Comparison of ENCODE assay signal across 7 cellular contexts in genomic region chr6:36572353-36573311, GRCh38. TPM values are rescaled to one million over a fixed set of nuclear protein-coding genes. Genes with fewer than 3 reads are reported as not detected.
A peak's percentile ranks its signal among the peaks of the same experiment; 100 is the strongest.
DNase-seq lines count a peak whose midpoint lies in the region; ATAC-seq and TF ChIP-seq lines count a peak whose summit lies in the region.
"Not testable (repeated sequence)": the region's sequence is repeated elsewhere in the genome, so short reads cannot be mapped to it uniquely, and the experiment has no call there.

No MANE protein-coding gene starts in this region.

- H3K79me2 ChIP-seq in PC-9 (ENCODE audit: low read depth) = not testable (repeated sequence)

- not testable (repeated sequence) for H3K27me3 ChIP-seq in BJ (ENCODE audit: control insufficient read depth, insufficient read depth, low read length); PC-9 (ENCODE audit: insufficient read depth, low read depth)

- H3K4me3 Mint-ChIP-seq in chondrocyte (ENCODE audit: unreplicated experiment) = not testable (repeated sequence)

- peaks cover 26% of the 10 kb centered on the region for H3K4me1 ChIP-seq in PC-9 (replicated peaks; ENCODE audit: insufficient read depth)
- not testable (repeated sequence) for H3K4me1 ChIP-seq in mucosa of descending colon (ENCODE audit: low read depth)

- H3K9me2 ChIP-seq in PC-9 (ENCODE audit: insufficient read depth) = not testable (repeated sequence)

- H3K4me2 ChIP-seq in PC-9 = not testable (repeated sequence)

- ATAC-seq in mucosa of descending colon = peak; percentile 72

- not testable (repeated sequence) for H3K27me3 Mint-ChIP-seq in chondrocyte (ENCODE audit: low read depth)

- H3F3A ChIP-seq in PC-9 (ENCODE audit: insufficient read depth, low read depth) = peaks cover 14% of the 10 kb centered on the region

- DNase-seq in BJ (ENCODE audit: low read depth) (peak; percentile 60), HCEC 1CT (peak; percentile 68), PC-9 (peak; percentile 29 to 84), amniotic epithelial cell (ENCODE audit: low read depth) (peak; percentile 84), chondrocyte (ENCODE audit: low spot score) (peak; percentile 36), fibroblast of villous mesenchyme (ENCODE audit: low read depth) (peak; percentile 78)
- DNase-seq in mucosa of descending colon = not testable (repeated sequence)

- H3K27ac Mint-ChIP-seq in chondrocyte (ENCODE audit: unreplicated experiment) = not testable (repeated sequence)

- not testable (repeated sequence) for H3K36me3 ChIP-seq in BJ (ENCODE audit: control insufficient read depth, insufficient read depth, low read length); PC-9 (ENCODE audit: low read depth); mucosa of descending colon (ENCODE audit: low read depth)

- not testable (repeated sequence) for H3K4me3 ChIP-seq in BJ (ENCODE audit: low read depth, low read length); PC-9; fibroblast of villous mesenchyme (ENCODE audit: low read depth, low read length); mucosa of descending colon

- peaks cover 13% of the 10 kb centered on the region for H3K4me1 Mint-ChIP-seq in chondrocyte (ENCODE audit: low read depth)

- POLR2A ChIA-PET in BJ (lab: Charles Lee) = interaction anchor here (0.7 kb wide), 1 partner anchor 24 kb away, joined by 18 read pairs; no protein-coding TSS in a partner anchor
- POLR2A ChIA-PET in PC-9 (lab: Charles Lee; ENCODE audit: unreplicated experiment) = not testable (repeated sequence)

- not testable (repeated sequence) for BruUV-seq in PC-9 (replicated peaks; lab: Mats Ljungman, UMichigan)

- H3K9me3 Mint-ChIP-seq in chondrocyte (ENCODE audit: low read depth) = not testable (repeated sequence)

- not testable (repeated sequence) for H3K9me3 ChIP-seq in PC-9 (ENCODE audit: insufficient read depth, low read depth); mucosa of descending colon

- not testable (repeated sequence) for TF ChIP-seq CTCF in BJ (IDR thresholded peaks at IDR 0.05; ENCODE audit: insufficient read depth, low read depth, low read length); PC-9 (conservative IDR thresholded peaks at IDR 0.05); chondrocyte (IDR thresholded peaks at IDR 0.05); fibroblast of villous mesenchyme (IDR thresholded peaks at IDR 0.05; ENCODE audit: insufficient read depth, low read depth, low read length); mucosa of descending colon (IDR thresholded peaks at IDR 0.05)

- not testable (repeated sequence) for H2AFZ ChIP-seq in PC-9

- H3K27ac ChIP-seq in PC-9 = not testable (repeated sequence)

- intact Hi-C loops in PC-9 (cut with micrococcal nuclease; ENCODE audit: unreplicated experiment); mucosa of descending colon (cut with DNase I, micrococcal nuclease): not testable (repeated sequence)

- CTCF ChIA-PET in BJ (lab: Yijun Ruan, JAX) = not testable (repeated sequence)
- CTCF ChIA-PET in PC-9 (lab: Charles Lee) = interaction anchor here (0.6 kb wide), 3 partner anchors 24 to 53 kb away, joined by 3 to 17 read pairs (median 10); no protein-coding TSS in a partner anchor

- H4K20me1 ChIP-seq in PC-9 (ENCODE audit: insufficient read depth) = not testable (repeated sequence)

- not testable (repeated sequence) for H3K36me3 Mint-ChIP-seq in chondrocyte (ENCODE audit: low read depth)

RNA-seq across cellular contexts. Expression of gene SRSF3, which starts 21.5 kb away (rescaled TPM):
- polyA plus RNA-seq in BJ (2011; rRNA removed) = 177 and 292 TPM in 2 replicates
- polyA minus RNA-seq in BJ (2011; rRNA and poly(A)+ RNA removed) = 91.0 and 134 TPM in 2 replicates
- total RNA-seq in PC-9 (2021) (278 and 282 TPM in 2 replicates), chondrocyte (180 to 233 TPM (median 191 TPM) in 3 replicates), fibroblast of villous mesenchyme (445 and 462 TPM in 2 replicates), mucosa of descending colon (100 to 1,000 TPM; 176 to 243 (median 229) TPM)

RNA-seq across cellular contexts. Expression of gene STK38, which starts 25.4 kb away (rescaled TPM):
- 22.1 and 37.3 TPM in 2 replicates for polyA plus RNA-seq in BJ (2011; rRNA removed)
- polyA minus RNA-seq in BJ (2011; rRNA and poly(A)+ RNA removed) = 15.0 and 19.1 TPM in 2 replicates
- total RNA-seq in PC-9 (2021) (45.7 and 53.3 TPM in 2 replicates), chondrocyte (60.4 to 65.1 TPM (median 63.2 TPM) in 3 replicates), fibroblast of villous mesenchyme (32.9 and 55.3 TPM in 2 replicates), mucosa of descending colon (10 to 100 TPM; 67.3 to 80.7 (median 69.9) TPM)
